In genomic region chr12:124389537-124390441, GRCh38 we compare ENCODE assay signal across 8 cellular contexts.
A peak's percentile ranks its signal among the peaks of the same experiment; 100 is the strongest.
DNase-seq lines count a peak whose midpoint lies in the region; ATAC-seq and TF ChIP-seq lines count a peak whose summit lies in the region.

No MANE protein-coding gene starts in this region.

- no peak for ATAC-seq in T-cell (replicated peaks in 1 of 4)
- no peak for ATAC-seq in HG03378 (IDR thresholded peaks at IDR 0.05; ENCODE audit: unreplicated experiment)
- no peak for ATAC-seq in HG03342 (IDR thresholded peaks at IDR 0.05; ENCODE audit: unreplicated experiment)

- peaks cover 13% of the 10 kb centered on the region for H3K36me3 Mint-ChIP-seq in T-cell

- H3K4me2 ChIP-seq in hepatocyte, result peak overlapping the region; percentile 100

- H3K79me2 ChIP-seq in hepatocyte, result peaks cover 31% of the 10 kb centered on the region

- peak overlapping the region; percentile 94 for H3K27ac ChIP-seq in hepatocyte

- H3K4me3 ChIP-seq in hepatocyte (peak overlapping the region; percentile 29), skeletal muscle cell (ENCODE audit: low read depth, low read length) (peak overlapping the region; percentile 85)

- DNase-seq in Daoy (ENCODE audit: low read depth) (peak; percentile 35), T-cell (no peak), hepatocyte (ENCODE audit: low spot score) (no peak), skeletal muscle cell (ENCODE audit: low read depth) (no peak), T1000 (lab: John Stamatoyannopoulos, UW) (no peak), NCI-H1092 treated with DMSO at 0.1 percent for 48 hours (lab: John Stamatoyannopoulos, UW) (no peak)

- H3K9me3 Mint-ChIP-seq in T-cell, result no peaks in the 10 kb centered on the region

- H3K27me3 Mint-ChIP-seq in T-cell, result no peaks in the 10 kb centered on the region

- H3K4me1 ChIP-seq in hepatocyte (ENCODE audit: insufficient read depth), result peaks cover 50% of the 10 kb centered on the region

- no peaks in the 10 kb centered on the region for H3K9me2 ChIP-seq in hepatocyte (replicated peaks; ENCODE audit: insufficient read depth)

- no peak overlapping the region for H3K27ac Mint-ChIP-seq in T-cell

- H3K36me3 ChIP-seq in hepatocyte (replicated peaks; ENCODE audit: insufficient read depth, low read depth), result no peaks in the 10 kb centered on the region

- H3K4me1 Mint-ChIP-seq in T-cell, result peaks cover 33 to 39% (median 35%) of the 10 kb centered on the region in 3 donors

- no peaks in the 10 kb centered on the region for H3K27me3 ChIP-seq in hepatocyte

- CTCF ChIA-PET in T-cell (lab: Charles Lee), result interaction anchor here (0.6 to 1.6 kb wide), 3 partner anchors 9 to 388 kb away, joined by 3 to 4 read pairs (median 3); no protein-coding TSS in a partner anchor

- no peak for TF ChIP-seq CTCF in hepatocyte (IDR thresholded peaks at IDR 0.05; ENCODE audit: poor library complexity)

- H4K20me1 ChIP-seq in hepatocyte (ENCODE audit: insufficient read depth, poor library complexity, severe bottlenecking), result peaks cover 25% of the 10 kb centered on the region

- WGBS in hepatocyte (ENCODE audit: low lambda C conversion rate, missing lambda C conversion rate), result 42% methylated on average over 18 of the region's 27 CpGs

- H2AFZ ChIP-seq in hepatocyte, result no peak overlapping the region

- no peaks in the 10 kb centered on the region for H3K9me3 ChIP-seq in hepatocyte (ENCODE audit: low read depth)

- POLR2A ChIA-PET in T-cell (lab: Charles Lee), result interaction anchor here in 1 of 2 donors (0.5 to 0.6 kb wide), 2 partner anchors 27 to 51 kb away, joined by 3 to 4 read pairs; no protein-coding TSS in a partner anchor

- H3K4me3 Mint-ChIP-seq in T-cell, result peak overlapping the region; percentile 50 to 69 (median 53)
